Comparison of ENCODE assay signal across 7 cellular contexts in genomic region chr19:37289234-37289633, GRCh38.
DNase-seq lines count a peak whose midpoint lies in the region; ATAC-seq and TF ChIP-seq lines count a peak whose summit lies in the region.
"Not testable (repeated sequence)": the region's sequence is repeated elsewhere in the genome, so short reads cannot be mapped to it uniquely, and the experiment has no call there.

No MANE protein-coding gene starts in this region.

- intact Hi-C loops in left ventricle myocardium inferior (cut with micrococcal nuclease); right lobe of liver (cut with DNase I); spleen (cut with DNase I; ENCODE audit: low total_unique reads): not testable (repeated sequence)

- H3K4me3 ChIP-seq in WERI-Rb-1 (ENCODE audit: low read depth, low read length); left ventricle myocardium inferior; right lobe of liver; spleen: not testable (repeated sequence)

- H3K27ac Mint-ChIP-seq in activated CD8-positive, alpha-beta memory T cell treated with anti-CD3 and anti-CD28 coated beads, Interleukin-2, amount 10 ng/mL, durations not matched to agents 7 days and 5 days; chondrocyte (ENCODE audit: unreplicated experiment): not testable (repeated sequence)

- not testable (repeated sequence) for H3K9me3 Mint-ChIP-seq in activated CD8-positive, alpha-beta memory T cell treated with anti-CD3 and anti-CD28 coated beads, Interleukin-2, amount 10 ng/mL, durations not matched to agents 7 days and 5 days (ENCODE audit: low read depth); chondrocyte (ENCODE audit: low read depth)

- peak; percentile 16 for DNase-seq in WERI-Rb-1
- peak; percentile 39 for DNase-seq in activated CD8-positive, alpha-beta memory T cell treated with anti-CD3 and anti-CD28 coated beads, Interleukin-2, amount 10 ng/mL, durations not matched to agents 7 days and 5 days
- DNase-seq in chondrocyte (ENCODE audit: low spot score), result peak; percentile 82
- peak; percentile 29 for DNase-seq in left ventricle myocardium inferior
- DNase-seq in right lobe of liver, result peak; percentile 54 to 61 (median 58)
- DNase-seq in omental fat pad (ENCODE audit: low spot score), result peak; percentile 22
- DNase-seq in spleen, result peak; percentile 83

- H3K4me1 ChIP-seq in left ventricle myocardium inferior, right lobe of liver, spleen: not testable (repeated sequence)

- H3K36me3 ChIP-seq in WERI-Rb-1, right lobe of liver, spleen: not testable (repeated sequence)
- H3K36me3 ChIP-seq in left ventricle myocardium inferior, result peaks cover 13% of the 10 kb centered on the region

- H3K4me1 Mint-ChIP-seq in activated CD8-positive, alpha-beta memory T cell treated with anti-CD3 and anti-CD28 coated beads, Interleukin-2, amount 10 ng/mL, durations not matched to agents 7 days and 5 days; chondrocyte (ENCODE audit: low read depth): not testable (repeated sequence)

- not testable (repeated sequence) for TF ChIP-seq POLR2A in right lobe of liver (IDR thresholded peaks at IDR 0.05); spleen (IDR thresholded peaks at IDR 0.05)

- H3K36me3 Mint-ChIP-seq in activated CD8-positive, alpha-beta memory T cell treated with anti-CD3 and anti-CD28 coated beads, Interleukin-2, amount 10 ng/mL, durations not matched to agents 7 days and 5 days; chondrocyte (ENCODE audit: low read depth): not testable (repeated sequence)

- H3K27ac ChIP-seq in WERI-Rb-1; left ventricle myocardium inferior (replicated peaks); right lobe of liver; spleen: not testable (repeated sequence)

- CTCF ChIA-PET in activated CD8-positive, alpha-beta memory T cell treated with anti-CD3 and anti-CD28 coated beads, Interleukin-2, amount 10 ng/mL, durations not matched to agents 7 days and 5 days (lab: Charles Lee), result not testable (repeated sequence)

- 91% methylated on average over 20 of the region's 39 CpGs for WGBS in right lobe of liver (ENCODE audit: insufficient coverage, low coverage, low lambda C conversion rate, missing lambda C conversion rate)
- 91 to 96% (median 94%) methylated on average over 27 to 37 of the region's 39 CpGs for WGBS in spleen, 5 donors

- H3K27me3 ChIP-seq in WERI-Rb-1 (ENCODE audit: insufficient read depth, low read depth, severe bottlenecking); left ventricle myocardium inferior (ENCODE audit: low read depth); right lobe of liver; spleen (replicated peaks in 1 of 7): not testable (repeated sequence)

- peaks cover 12% of the 10 kb centered on the region for H3K9me3 ChIP-seq in WERI-Rb-1 (ENCODE audit: severe bottlenecking)
- peaks cover 15% of the 10 kb centered on the region for H3K9me3 ChIP-seq in left ventricle myocardium inferior (replicated peaks)
- not testable (repeated sequence) for H3K9me3 ChIP-seq in right lobe of liver
- H3K9me3 ChIP-seq in spleen, result peaks cover 3 to 17% (median 16%) of the 10 kb centered on the region in 8 donors

- not testable (repeated sequence) for H3K27me3 Mint-ChIP-seq in activated CD8-positive, alpha-beta memory T cell treated with anti-CD3 and anti-CD28 coated beads, Interleukin-2, amount 10 ng/mL, durations not matched to agents 7 days and 5 days; chondrocyte (ENCODE audit: low read depth)

- not testable (repeated sequence) for TF ChIP-seq CTCF in WERI-Rb-1 (IDR thresholded peaks at IDR 0.05; ENCODE audit: low read depth, low read length); chondrocyte (IDR thresholded peaks at IDR 0.05); left ventricle myocardium inferior (IDR thresholded peaks at IDR 0.05; ENCODE audit: borderline replicate concordance); right lobe of liver (IDR thresholded peaks at IDR 0.05); omental fat pad (IDR thresholded peaks at IDR 0.05); spleen (IDR thresholded peaks at IDR 0.05 in 8 of 11, conservative IDR thresholded peaks at IDR 0.05 in 3 of 11)

- not testable (repeated sequence) for H3K4me3 Mint-ChIP-seq in activated CD8-positive, alpha-beta memory T cell treated with anti-CD3 and anti-CD28 coated beads, Interleukin-2, amount 10 ng/mL, durations not matched to agents 7 days and 5 days; chondrocyte (ENCODE audit: unreplicated experiment)

- not testable (repeated sequence) for ATAC-seq in activated CD8-positive, alpha-beta memory T cell treated with anti-CD3 and anti-CD28 coated beads, Interleukin-2, amount 10 ng/mL, durations not matched to agents 7 days and 5 days; right lobe of liver; omental fat pad (ENCODE audit: low FRiP score)

Comparison
In these comparisons a context has a peak if more than half of its experiments do, and no peak if none do; other contexts are left out.
1. DNase-seq: peak in every context shown above with its lines; median percentile 83 in spleen; 82 in chondrocyte; 58 in right lobe of liver; 39 in activated CD8-positive, alpha-beta memory T cell treated with anti-CD3 and anti-CD28 coated beads, Interleukin-2, amount 10 ng/mL, durations not matched to agents 7 days and 5 days; 29 in left ventricle myocardium inferior; 22 in omental fat pad; 16 in WERI-Rb-1.